Comparison of ENCODE assay signal across 1 cellular context in genomic region chr5:115841382-115842088, GRCh38.
A peak's percentile ranks its signal among the peaks of the same experiment; 100 is the strongest.
TF ChIP-seq lines count a peak whose summit lies in the region.

Gene AP3S1, plus strand, starts transcription at chr5:115841935. Its CDS starts 103 bp downstream, at chr5:115842038.
Gene ATG12, minus strand, starts transcription at chr5:115841565. Its CDS starts 13 bp downstream, at chr5:115841552.

TF ChIP-seq in K562, 482 proteins besides CTCF, POLR2A, EP300 and RAD21 (continued from another document):
- TF ChIP-seq CAMTA2 (CRISPR knock-in tag; conservative IDR thresholded peaks at IDR 0.05) (no peak), HNRNPLL (IDR thresholded peaks at IDR 0.05; ENCODE audit: low read depth, low read length, poor library complexity, severe bottlenecking) (peak; percentile 67), HMGN3 (IDR thresholded peaks at IDR 0.05; ENCODE audit: borderline replicate concordance, extremely low read depth, insufficient read length, low read depth, low read length) (no peak), KAT8 (IDR thresholded peaks at IDR 0.05; ENCODE audit: low read depth) (no peak)
TF ChIP-seq in K562: peak in this region for 145.
